Comparison of ENCODE assay signal across 20 cellular contexts in the genomic region with DNA sequence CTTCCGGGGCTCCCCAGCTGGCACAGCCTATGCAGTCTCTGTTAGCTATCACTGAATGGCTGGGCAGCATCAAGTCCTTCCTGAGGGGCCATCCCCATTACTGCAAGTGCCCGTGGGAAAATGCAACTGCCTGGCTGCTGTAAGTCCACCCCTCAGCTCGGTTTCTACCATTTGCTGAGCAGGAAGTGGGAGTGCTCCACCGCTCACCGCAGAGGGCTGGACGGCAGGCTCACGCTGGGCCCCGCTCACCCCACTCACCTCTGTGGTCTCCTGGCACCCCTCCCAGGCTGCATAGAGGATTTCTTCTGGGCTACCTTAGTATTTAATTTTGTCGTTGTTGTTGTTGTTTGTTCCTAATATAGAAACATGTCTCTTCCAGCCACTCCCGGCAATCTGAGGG.
DNase-seq lines count a peak whose midpoint lies in the region; ATAC-seq and TF ChIP-seq lines count a peak whose summit lies in the region.
"Had no signal": no experiment of that assay in that cellular context is flagged by ENCODE, and none has a peak within 500 bp of the region (broad histone marks: within the 10 kb centered on the region; RNA-seq: fewer than 3 reads in every experiment).

No MANE protein-coding gene starts in this region.

- H3K27me3 ChIP-seq in CD4-positive, alpha-beta memory T cell (ENCODE audit: insufficient read depth, low read length): no peaks in the 10 kb centered on the region
- H3K27me3 ChIP-seq: Peyer's patch had no signal

- no peaks in the 10 kb centered on the region for H3K27me3 Mint-ChIP-seq in activated CD8-positive, alpha-beta memory T cell treated with anti-CD3 and anti-CD28 coated beads, Interleukin-2, amount 10 ng/mL, durations not matched to agents 7 days and 5 days
- no peaks in the 10 kb centered on the region for H3K27me3 Mint-ChIP-seq in CD4-positive, alpha-beta memory T cell
- peaks cover 10 to 14% (median 13%) of the 10 kb centered on the region in 3 donors for H3K27me3 Mint-ChIP-seq in immature natural killer cell (ENCODE audit: low read depth in 3 of 3)

- peaks cover 0 to 4% of the 10 kb centered on the region in 2 donors for H3K9me3 ChIP-seq in CD4-positive, alpha-beta memory T cell (ENCODE audit: control insufficient read depth in 1 of 2, low read length in 2 of 2)

- CTCF ChIA-PET in activated CD8-positive, alpha-beta memory T cell treated with anti-CD3 and anti-CD28 coated beads, Interleukin-2, amount 10 ng/mL, durations not matched to agents 7 days and 5 days (lab: Charles Lee): interaction anchor here (0.7 to 1.8 kb wide), 4 partner anchors 266 to 314 kb away, joined by 3 to 7 read pairs (median 5); no protein-coding TSS in a partner anchor
- CTCF ChIA-PET in CD4-positive, alpha-beta memory T cell (lab: Charles Lee; ENCODE audit: partially characterized antibody): interaction anchor here (0.5 to 1.0 kb wide), 2 partner anchors 326 to 553 kb away, joined by 3 read pairs; no protein-coding TSS in a partner anchor

- peaks cover 74% of the 10 kb centered on the region for H3K4me1 Mint-ChIP-seq in activated CD8-positive, alpha-beta memory T cell treated with anti-CD3 and anti-CD28 coated beads, Interleukin-2, amount 10 ng/mL, durations not matched to agents 7 days and 5 days
- H3K4me1 Mint-ChIP-seq in CD4-positive, alpha-beta memory T cell: peaks cover 23 to 46% (median 30%) of the 10 kb centered on the region in 4 donors
- peaks cover 70 to 77% of the 10 kb centered on the region in 2 donors for H3K4me1 Mint-ChIP-seq in immature natural killer cell

- DNase-seq in activated CD8-positive, alpha-beta memory T cell treated with anti-CD3 and anti-CD28 coated beads, Interleukin-2, amount 10 ng/mL, durations not matched to agents 7 days and 5 days: peak; percentile 83
- no peak for DNase-seq in activated CD8-positive, alpha-beta memory T cell treated with anti-CD3 and anti-CD28 coated beads, Interleukin-2, amount 50 U/mL, for 48 hours
- no peak for DNase-seq in CD4-positive, alpha-beta memory T cell
- DNase-seq in NB4 (ENCODE audit: low read depth) (peak; percentile 44), immature natural killer cell (peak; percentile 72 to 73 (median 73)), H4 (ENCODE audit: low spot score) (no peak), NCI-H2107 (lab: John Stamatoyannopoulos, UW) (no peak)
- DNase-seq: DMS53, EL, GF-D8, GOT3, MV-4-11, NCI-H1694, NCI-H2081 treated with DMSO at 0.1 percent for 48 hours, NCI-H446, NCI-H526, Peyer's patch had no signal

- TF ChIP-seq CTCF in NB4 (IDR thresholded peaks at IDR 0.05; ENCODE audit: low read depth, low read length): no peak

- H3K36me3 Mint-ChIP-seq in activated CD8-positive, alpha-beta memory T cell treated with anti-CD3 and anti-CD28 coated beads, Interleukin-2, amount 10 ng/mL, durations not matched to agents 7 days and 5 days: peaks cover 51% of the 10 kb centered on the region
- H3K36me3 Mint-ChIP-seq in CD4-positive, alpha-beta memory T cell: peaks cover 31 to 38% of the 10 kb centered on the region in 2 donors
- H3K36me3 Mint-ChIP-seq in immature natural killer cell: peaks cover 19 to 28% (median 22%) of the 10 kb centered on the region in 3 donors

- peak overlapping the region; percentile 78 for H3K27ac Mint-ChIP-seq in activated CD8-positive, alpha-beta memory T cell treated with anti-CD3 and anti-CD28 coated beads, Interleukin-2, amount 10 ng/mL, durations not matched to agents 7 days and 5 days
- peak overlapping the region in 4 of 7 donors; percentile 14 to 46 (median 32) for H3K27ac Mint-ChIP-seq in CD4-positive, alpha-beta memory T cell
- peak overlapping the region; percentile 31 to 91 (median 70) for H3K27ac Mint-ChIP-seq in immature natural killer cell

- TF ChIP-seq POLR2A in NB4 (IDR thresholded peaks at IDR 0.05; ENCODE audit: extremely low read depth, insufficient read length): no peak

- H3K27ac ChIP-seq in CD4-positive, alpha-beta memory T cell (ENCODE audit: low read depth, low read length): no peak overlapping the region
- H3K27ac ChIP-seq: C4-2B, KMS-11, Peyer's patch had no signal

- intact Hi-C loops in CD4-positive, alpha-beta memory T cell (cut with micrococcal nuclease): loop anchor here (5.0 kb wide), 2 partner anchors 268 to 313 kb away; no protein-coding TSS in a partner anchor

- no peak overlapping the region for H3K4me3 ChIP-seq in CD4-positive, alpha-beta memory T cell (ENCODE audit: low read length in 2 of 2)
- H3K4me3 ChIP-seq in NB4 (ENCODE audit: low read depth, low read length): no peak overlapping the region
- H3K4me3 ChIP-seq: Peyer's patch had no signal

- peaks cover 33% of the 10 kb centered on the region for H3K4me1 ChIP-seq in CD4-positive, alpha-beta memory T cell (ENCODE audit: insufficient read depth, low read length)
- H3K4me1 ChIP-seq: Peyer's patch had no signal

- ATAC-seq in activated CD8-positive, alpha-beta memory T cell treated with anti-CD3 and anti-CD28 coated beads, Interleukin-2, amount 10 ng/mL, durations not matched to agents 7 days and 5 days: no peak
- no peak for ATAC-seq in HG03521 (IDR thresholded peaks at IDR 0.05; ENCODE audit: unreplicated experiment)

- H3K36me3 ChIP-seq in CD4-positive, alpha-beta memory T cell (ENCODE audit: insufficient read depth, low read length): no peaks in the 10 kb centered on the region

- peaks cover 10% of the 10 kb centered on the region for H3K9me3 Mint-ChIP-seq in activated CD8-positive, alpha-beta memory T cell treated with anti-CD3 and anti-CD28 coated beads, Interleukin-2, amount 10 ng/mL, durations not matched to agents 7 days and 5 days (ENCODE audit: low read depth)
- peaks cover 0 to 3% (median 0%) of the 10 kb centered on the region in 8 donors for H3K9me3 Mint-ChIP-seq in CD4-positive, alpha-beta memory T cell
- H3K9me3 Mint-ChIP-seq in immature natural killer cell: peaks cover 0 to 2% (median under 1%) of the 10 kb centered on the region in 6 donors

- POLR2A ChIA-PET in CD4-positive, alpha-beta memory T cell (lab: Charles Lee; ENCODE audit: partially characterized antibody): no interaction called here

- peak overlapping the region; percentile 11 for H3K4me3 Mint-ChIP-seq in activated CD8-positive, alpha-beta memory T cell treated with anti-CD3 and anti-CD28 coated beads, Interleukin-2, amount 10 ng/mL, durations not matched to agents 7 days and 5 days
- no peak overlapping the region for H3K4me3 Mint-ChIP-seq in CD4-positive, alpha-beta memory T cell
- H3K4me3 Mint-ChIP-seq in immature natural killer cell: peak overlapping the region; percentile 69 to 77 (median 70)

Comparison
In these comparisons a context has a peak if more than half of its experiments do, and no peak if none do; other contexts are left out.
1. DNase-seq: peak in activated CD8-positive, alpha-beta memory T cell treated with anti-CD3 and anti-CD28 coated beads, Interleukin-2, amount 10 ng/mL, durations not matched to agents 7 days and 5 days (single experiment), NB4 (single experiment) and immature natural killer cell (3 of 3); none in activated CD8-positive, alpha-beta memory T cell treated with anti-CD3 and anti-CD28 coated beads, Interleukin-2, amount 50 U/mL, for 48 hours (single experiment), CD4-positive, alpha-beta memory T cell (0 of 5), H4 (single experiment) and NCI-H2107 (single experiment).
2. H3K4me3 Mint-ChIP-seq: peak in activated CD8-positive, alpha-beta memory T cell treated with anti-CD3 and anti-CD28 coated beads, Interleukin-2, amount 10 ng/mL, durations not matched to agents 7 days and 5 days (single experiment) and immature natural killer cell (5 of 5); none in CD4-positive, alpha-beta memory T cell (0 of 8).
3. Peak in every context shown above with its lines, with median percentiles within 50 percentile points of each other: H3K27ac Mint-ChIP-seq.